Comparison of ENCODE assay signal across 8 cellular contexts in the genomic region with DNA sequence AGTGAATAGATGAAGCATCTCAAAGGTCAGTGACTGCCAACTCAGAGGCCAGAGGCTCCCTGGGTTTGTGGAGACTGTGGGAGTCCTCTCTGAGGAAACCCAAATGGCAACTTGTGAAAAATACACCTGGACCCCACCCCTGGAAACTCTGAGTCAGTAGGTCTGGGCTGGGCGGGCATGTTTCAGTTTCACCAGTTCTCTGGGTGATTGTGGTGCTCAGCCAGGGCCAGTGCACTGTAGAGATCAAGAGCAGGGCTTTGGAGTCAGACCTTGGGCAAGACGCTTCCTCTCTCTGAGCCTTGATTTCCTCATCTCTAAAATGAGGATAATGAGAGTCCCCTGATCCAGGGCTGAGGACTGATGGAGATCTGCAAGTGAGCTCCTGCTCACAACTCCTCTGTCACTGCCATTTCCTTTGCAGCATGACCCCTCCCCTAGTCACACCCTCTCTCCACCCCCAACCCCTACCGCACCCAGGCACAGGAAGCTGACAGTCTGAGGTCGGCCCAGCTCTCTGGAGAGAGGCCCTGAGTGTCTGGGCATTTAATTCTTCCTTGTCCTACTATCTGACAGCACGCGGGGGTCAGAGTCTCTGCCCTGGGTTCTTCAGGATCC. TPM values are rescaled to one million over a fixed set of nuclear protein-coding genes. Genes with fewer than 3 reads are reported as not detected.
DNase-seq lines count a peak whose midpoint lies in the region; ATAC-seq and TF ChIP-seq lines count a peak whose summit lies in the region.

No MANE protein-coding gene starts in this region.

- H3K9me3 Mint-ChIP-seq in naive thymus-derived CD8-positive, alpha-beta T cell = no peaks in the 10 kb centered on the region
- H3K9me3 Mint-ChIP-seq in neural progenitor cell = no peaks in the 10 kb centered on the region

- peak overlapping the region; percentile 92 for H3K27ac ChIP-seq in thymus (ENCODE audit: low read depth)
- H3K27ac ChIP-seq in neural progenitor cell = no peak overlapping the region

- WGBS in thymus = 16% methylated on average over 6 of the region's 6 CpGs

- peak; percentile 76 for ATAC-seq in GM21447 (IDR thresholded peaks at IDR 0.05; ENCODE audit: unreplicated experiment)
- peak; percentile 81 to 95 for ATAC-seq in naive thymus-derived CD8-positive, alpha-beta T cell

- H3K9me3 ChIP-seq in thymus (ENCODE audit: control insufficient read depth) (no peaks in the 10 kb centered on the region), neural progenitor cell (ENCODE audit: low read depth) (no peaks in the 10 kb centered on the region)

- H3K36me3 ChIP-seq in thymus (ENCODE audit: control insufficient read depth, insufficient read depth) (peaks cover 9% of the 10 kb centered on the region), neural progenitor cell (no peaks in the 10 kb centered on the region)

- H3K36me3 Mint-ChIP-seq in naive thymus-derived CD8-positive, alpha-beta T cell = peaks cover 5 to 39% (median 25%) of the 10 kb centered on the region in 3 donors
- H3K36me3 Mint-ChIP-seq in neural progenitor cell = no peaks in the 10 kb centered on the region

- peak overlapping the region; percentile 53 for H3K4me3 ChIP-seq in thymus (ENCODE audit: low read length)
- H3K4me3 ChIP-seq in neural progenitor cell = no peak overlapping the region

- POLR2A ChIA-PET in naive thymus-derived CD8-positive, alpha-beta T cell (lab: Charles Lee) = interaction anchor here (0.7 to 26.1 kb wide), 7 partner anchors 13 to 165 kb away, joined by 3 to 766 read pairs (median 5); a partner anchor contains a TSS

- no peaks in the 10 kb centered on the region for H3K27me3 ChIP-seq in thymus (ENCODE audit: control insufficient read depth, insufficient read depth)
- H3K27me3 ChIP-seq in neural progenitor cell = no peaks in the 10 kb centered on the region

- no peaks in the 10 kb centered on the region for H3K27me3 Mint-ChIP-seq in naive thymus-derived CD8-positive, alpha-beta T cell
- peaks cover 3% of the 10 kb centered on the region for H3K27me3 Mint-ChIP-seq in neural progenitor cell (ENCODE audit: insufficient read depth, low read depth)

- DNase-seq in EH (ENCODE audit: low read depth) (peak; percentile 59), HuH-7 (ENCODE audit: low spot score) (peak; percentile 28), dermis blood vessel endothelial cell (peak; percentile 6), neural progenitor cell (ENCODE audit: low spot score) (no peak)
- DNase-seq in activated CD4-positive, CD25-positive, alpha-beta regulatory T cell treated with anti-CD3 and anti-CD28 coated beads, Interleukin-2, amount 50 U/mL, for 16 hours (ENCODE audit: low read depth, low spot score) = peak; percentile 71
- peak; percentile 69 to 91 (median 81) for DNase-seq in naive thymus-derived CD8-positive, alpha-beta T cell

- H3K9ac ChIP-seq in neural progenitor cell = no peak overlapping the region

- H2AFZ ChIP-seq in neural progenitor cell (replicated peaks) = no peak overlapping the region

- H3K4me2 ChIP-seq in neural progenitor cell = no peak overlapping the region

- no peaks in the 10 kb centered on the region for H3K79me2 ChIP-seq in neural progenitor cell (ENCODE audit: low read depth)

- peak overlapping the region; percentile 85 to 98 (median 93) for H3K4me3 Mint-ChIP-seq in naive thymus-derived CD8-positive, alpha-beta T cell
- H3K4me3 Mint-ChIP-seq in neural progenitor cell = no peak overlapping the region

- TF ChIP-seq CTCF in neural progenitor cell (IDR thresholded peaks at IDR 0.05) = no peak

- no peaks in the 10 kb centered on the region for H3F3A ChIP-seq in neural progenitor cell (ENCODE audit: low read depth)

- H3K4me1 ChIP-seq in thymus (ENCODE audit: control insufficient read depth, insufficient read depth, low read length) (peaks cover 43% of the 10 kb centered on the region), neural progenitor cell (no peaks in the 10 kb centered on the region)

- peak overlapping the region; percentile 95 to 100 (median 98) for H3K27ac Mint-ChIP-seq in naive thymus-derived CD8-positive, alpha-beta T cell
- H3K27ac Mint-ChIP-seq in neural progenitor cell = no peak overlapping the region

- peaks cover 45 to 84% (median 75%) of the 10 kb centered on the region in 4 donors for H3K4me1 Mint-ChIP-seq in naive thymus-derived CD8-positive, alpha-beta T cell
- H3K4me1 Mint-ChIP-seq in neural progenitor cell = peaks cover 16% of the 10 kb centered on the region

- no peaks in the 10 kb centered on the region for H4K20me1 ChIP-seq in neural progenitor cell (ENCODE audit: low read depth)

RNA-seq across cellular contexts. Expression of a gene that starts 5.1 kb away (rescaled TPM):
- total RNA-seq in dermis blood vessel endothelial cell = 0.88 and 1.0 TPM in 2 replicates
- total RNA-seq in naive thymus-derived CD8-positive, alpha-beta T cell = 100 to 1,000 TPM; 263 to 268 TPM
- 100 to 1,000 TPM in 2 of 3 donors, 10 to 100 TPM in 1; 93.7 to 196 (median 136) TPM for polyA plus RNA-seq in naive thymus-derived CD8-positive, alpha-beta T cell
- polyA plus RNA-seq in thymus = 148 TPM
- total RNA-seq in neural progenitor cell (ENCODE audit: low replicate concordance) = 0.17 and 0.19 TPM in 2 replicates

RNA-seq across cellular contexts. Expression of a gene that starts 39.6 kb away (rescaled TPM):
- 9.7 and 18.1 TPM in 2 replicates for total RNA-seq in dermis blood vessel endothelial cell
- 10 to 100 TPM; 48.7 to 50.6 TPM for total RNA-seq in naive thymus-derived CD8-positive, alpha-beta T cell
- 10 to 100 TPM in 1 of 3 donors, 1 to 10 TPM in 2; 1.9 to 14.3 (median 5.5) TPM for polyA plus RNA-seq in naive thymus-derived CD8-positive, alpha-beta T cell
- 15.8 TPM for polyA plus RNA-seq in thymus
- 4.9 and 8.2 TPM in 2 replicates for total RNA-seq in neural progenitor cell (ENCODE audit: low replicate concordance)

RNA-seq across cellular contexts. Expression of a gene that starts 43.2 kb away (rescaled TPM):
- 27.7 and 32.0 TPM in 2 replicates for total RNA-seq in dermis blood vessel endothelial cell
- 10 to 100 TPM; 94.7 to 96.8 TPM for total RNA-seq in naive thymus-derived CD8-positive, alpha-beta T cell
- polyA plus RNA-seq in naive thymus-derived CD8-positive, alpha-beta T cell = 10 to 100 TPM; 22.1 to 35.9 (median 30.7) TPM
- polyA plus RNA-seq in thymus = 32.0 TPM
- total RNA-seq in neural progenitor cell (ENCODE audit: low replicate concordance) = 14.8 and 27.0 TPM in 2 replicates

Comparison
In these comparisons a context has a peak if more than half of its experiments do, and no peak if none do; other contexts are left out.
1. RNA of a gene that starts 5.1 kb away (total RNA-seq): 263 to 268 TPM in naive thymus-derived CD8-positive, alpha-beta T cell; 0.88 to 1.0 TPM in dermis blood vessel endothelial cell and 0.17 to 0.19 TPM in neural progenitor cell; every median in the first group is over 100 times any median in the second.